Comparison of ENCODE assay signal across 26 cellular contexts in genomic region chr17:73669771-73670170, GRCh38. TPM values are rescaled to one million over a fixed set of nuclear protein-coding genes. Genes with fewer than 3 reads are reported as not detected.
"Had no signal": no experiment of that assay in that cellular context is flagged by ENCODE, and none has a peak within 500 bp of the region (broad histone marks: within the 10 kb centered on the region; RNA-seq: fewer than 3 reads in every experiment).

No MANE protein-coding gene starts in this region.

- H3K27ac ChIP-seq: colonic mucosa, esophagus squamous epithelium, gastrocnemius medialis, heart right ventricle, hepatocyte, left lung, lower lobe of right lung had no signal

- H2AFZ ChIP-seq: hepatocyte had no signal

- H3K9me3 ChIP-seq: colonic mucosa, gastrocnemius medialis had no signal

- H3K79me2 ChIP-seq: hepatocyte had no signal

- H3K27me3 ChIP-seq: colonic mucosa had no signal

- H3K36me3 ChIP-seq: colonic mucosa, esophagus squamous epithelium, gastrocnemius medialis, heart right ventricle, left lung, lower lobe of right lung had no signal

- ATAC-seq: gastrocnemius medialis, heart right ventricle, left cardiac atrium, left lung, left ventricle myocardium superior, lower lobe of right lung, mucosa of descending colon had no signal

- FAIRE-seq: endothelial cell of umbilical vein, keratinocyte had no signal

- H3K4me2 ChIP-seq: hepatocyte had no signal

- DNase-seq: colonic mucosa; cortex of kidney; effector CD4-positive, alpha-beta T cell; effector memory CD4-positive, alpha-beta T cell; esophagus squamous epithelium; foreskin fibroblast; foreskin melanocyte; gastrocnemius medialis; glutamatergic neuron; head of caudate nucleus; heart right ventricle; hypothalamus; immature natural killer cell; left cardiac atrium; left lung; left ventricle myocardium superior; lower lobe of right lung; mesenchymal stem cell; mucosa of descending colon; naive B cell had no signal

- H3K4me3 ChIP-seq: colonic mucosa, esophagus squamous epithelium, gastrocnemius medialis, heart right ventricle, hepatocyte, left lung, lower lobe of right lung, mucosa of descending colon had no signal

- H3K4me1 ChIP-seq: colonic mucosa, esophagus squamous epithelium, gastrocnemius medialis had no signal

RNA-seq across cellular contexts. Expression of gene SDK2, which starts 25.5 kb away (rescaled TPM):
- total RNA-seq: dermis microvascular lymphatic vessel endothelial cell, endothelial cell of umbilical vein, lung microvascular endothelial cell, myocyte had no signal
- polyA plus RNA-seq: endothelial cell of umbilical vein, immature natural killer cell had no signal
